In genomic region chr1:234866007-234866866, GRCh38 we compare ENCODE assay signal across 8 cellular contexts.
A peak's percentile ranks its signal among the peaks of the same experiment; 100 is the strongest.
DNase-seq lines count a peak whose midpoint lies in the region; ATAC-seq and TF ChIP-seq lines count a peak whose summit lies in the region.

No MANE protein-coding gene starts in this region.

- peaks cover 0 to 5% (median 2%) of the 10 kb centered on the region in 4 donors for H3K4me1 Mint-ChIP-seq in CD4-positive, CD25-positive, alpha-beta regulatory T cell
- H3K4me1 Mint-ChIP-seq in naive thymus-derived CD4-positive, alpha-beta T cell: peaks cover 0 to 33% (median 11%) of the 10 kb centered on the region in 7 donors

- ATAC-seq in CD4-positive, CD25-positive, alpha-beta regulatory T cell (ENCODE audit: low read depth in 2 of 2): peak; percentile 29 to 36
- ATAC-seq in naive thymus-derived CD4-positive, alpha-beta T cell: peak; percentile 89
- ATAC-seq in GM21825 (IDR thresholded peaks at IDR 0.05; ENCODE audit: unreplicated experiment): no peak
- no peak for ATAC-seq in GM21529 (IDR thresholded peaks at IDR 0.05; ENCODE audit: unreplicated experiment)

- CTCF ChIA-PET in naive thymus-derived CD4-positive, alpha-beta T cell (lab: Charles Lee): no interaction called here

- in situ Hi-C loops in KBM-7 (cut with MboI; ENCODE audit: low pct_unique_long_range_greater_than_20kb, low sequenced_read_pairs): loop anchor here (25.0 kb wide), 1 partner anchor 254 kb away; the partner anchor contains the start of gene IRF2BP2

- no peaks in the 10 kb centered on the region for H3K27me3 ChIP-seq in CD4-positive, CD25-positive, alpha-beta regulatory T cell (ENCODE audit: control insufficient read depth, insufficient read depth, low read length)
- H3K27me3 ChIP-seq in colonic mucosa: no peaks in the 10 kb centered on the region
- no peaks in the 10 kb centered on the region for H3K27me3 ChIP-seq in naive thymus-derived CD4-positive, alpha-beta T cell (ENCODE audit: control insufficient read depth in 2 of 2, insufficient read depth in 2 of 2, low read length in 2 of 2)

- TF ChIP-seq CTCF in colonic mucosa (IDR thresholded peaks at IDR 0.05): no peak

- no peaks in the 10 kb centered on the region for H3K9me3 Mint-ChIP-seq in CD4-positive, CD25-positive, alpha-beta regulatory T cell
- peaks cover 0 to 9% (median 0%) of the 10 kb centered on the region in 11 donors for H3K9me3 Mint-ChIP-seq in naive thymus-derived CD4-positive, alpha-beta T cell

- H3K27ac ChIP-seq in CD4-positive, CD25-positive, alpha-beta regulatory T cell (ENCODE audit: insufficient read depth, low read length, poor library complexity, severe bottlenecking): no peak overlapping the region
- H3K27ac ChIP-seq in colonic mucosa: no peak overlapping the region
- H3K27ac ChIP-seq in naive thymus-derived CD4-positive, alpha-beta T cell (ENCODE audit: low read depth, low read length): no peak overlapping the region

- intact Hi-C loops in colonic mucosa (cut with DNase I): no loop called here
- intact Hi-C loops in naive thymus-derived CD4-positive, alpha-beta T cell (cut with micrococcal nuclease): no loop called here

- no peaks in the 10 kb centered on the region for H3K4me1 ChIP-seq in CD4-positive, CD25-positive, alpha-beta regulatory T cell (ENCODE audit: control insufficient read depth, insufficient read depth, low read length, poor library complexity, severe bottlenecking)
- H3K4me1 ChIP-seq in colonic mucosa: peaks cover 15% of the 10 kb centered on the region
- H3K4me1 ChIP-seq in naive thymus-derived CD4-positive, alpha-beta T cell (ENCODE audit: control insufficient read depth in 2 of 2, insufficient read depth in 2 of 2, low read length in 2 of 2): no peaks in the 10 kb centered on the region

- H3K4me3 Mint-ChIP-seq in CD4-positive, CD25-positive, alpha-beta regulatory T cell: no peak overlapping the region
- no peak overlapping the region for H3K4me3 Mint-ChIP-seq in naive thymus-derived CD4-positive, alpha-beta T cell

- no peaks in the 10 kb centered on the region for H3K36me3 Mint-ChIP-seq in CD4-positive, CD25-positive, alpha-beta regulatory T cell
- peaks cover 0 to 7% (median 0%) of the 10 kb centered on the region in 5 donors for H3K36me3 Mint-ChIP-seq in naive thymus-derived CD4-positive, alpha-beta T cell

- no peaks in the 10 kb centered on the region for H3K9me3 ChIP-seq in CD4-positive, CD25-positive, alpha-beta regulatory T cell (ENCODE audit: control insufficient read depth in 2 of 2, low read length in 2 of 2)
- H3K9me3 ChIP-seq in colonic mucosa: no peaks in the 10 kb centered on the region
- no peaks in the 10 kb centered on the region for H3K9me3 ChIP-seq in naive thymus-derived CD4-positive, alpha-beta T cell (ENCODE audit: control insufficient read depth in 2 of 3, low read length in 3 of 3)

- no peak overlapping the region for H3K9ac ChIP-seq in colonic mucosa (ENCODE audit: low read depth in 2 of 2, low read length in 2 of 2)

- DNase-seq in CD4-positive, CD25-positive, alpha-beta regulatory T cell: no peak
- DNase-seq in MV-4-11 (lab: John Stamatoyannopoulos, UW): peak; percentile 96
- DNase-seq in colonic mucosa: peak; percentile 76
- no peak for DNase-seq in naive thymus-derived CD4-positive, alpha-beta T cell
- DNase-seq in GOT3 (lab: John Stamatoyannopoulos, UW): no peak
- no peak for DNase-seq in KBM-7

- H3K27ac Mint-ChIP-seq in CD4-positive, CD25-positive, alpha-beta regulatory T cell: peak overlapping the region in 1 of 3 donors; percentile 32
- H3K27ac Mint-ChIP-seq in naive thymus-derived CD4-positive, alpha-beta T cell: peak overlapping the region in 1 of 9 donors; percentile 56

- H3K27me3 Mint-ChIP-seq in CD4-positive, CD25-positive, alpha-beta regulatory T cell: no peaks in the 10 kb centered on the region
- no peaks in the 10 kb centered on the region for H3K27me3 Mint-ChIP-seq in naive thymus-derived CD4-positive, alpha-beta T cell

- no peaks in the 10 kb centered on the region for H3K36me3 ChIP-seq in CD4-positive, CD25-positive, alpha-beta regulatory T cell (ENCODE audit: control insufficient read depth, insufficient read depth, low read length)
- H3K36me3 ChIP-seq in colonic mucosa: no peaks in the 10 kb centered on the region
- no peaks in the 10 kb centered on the region for H3K36me3 ChIP-seq in naive thymus-derived CD4-positive, alpha-beta T cell (ENCODE audit: control insufficient read depth in 2 of 3, insufficient read depth in 3 of 3, low read length in 3 of 3)

- POLR2A ChIA-PET in naive thymus-derived CD4-positive, alpha-beta T cell (lab: Charles Lee): no interaction called here

- no peak overlapping the region for H3K4me3 ChIP-seq in CD4-positive, CD25-positive, alpha-beta regulatory T cell (ENCODE audit: low read depth, low read length)
- H3K4me3 ChIP-seq in colonic mucosa: no peak overlapping the region
- H3K4me3 ChIP-seq in naive thymus-derived CD4-positive, alpha-beta T cell (ENCODE audit: low read length): no peak overlapping the region

Comparison
In these comparisons a context has a peak if more than half of its experiments do, and no peak if none do; other contexts are left out.
1. ATAC-seq: peak in CD4-positive, CD25-positive, alpha-beta regulatory T cell (2 of 2) and naive thymus-derived CD4-positive, alpha-beta T cell (single experiment); none in GM21825 (single experiment) and GM21529 (single experiment).
2. DNase-seq: peak in MV-4-11 (single experiment) and colonic mucosa (single experiment); none in CD4-positive, CD25-positive, alpha-beta regulatory T cell (0 of 3), naive thymus-derived CD4-positive, alpha-beta T cell (0 of 9), GOT3 (single experiment) and KBM-7 (single experiment).